ENCODE assay signal across 1 cellular context in the genomic region with DNA sequence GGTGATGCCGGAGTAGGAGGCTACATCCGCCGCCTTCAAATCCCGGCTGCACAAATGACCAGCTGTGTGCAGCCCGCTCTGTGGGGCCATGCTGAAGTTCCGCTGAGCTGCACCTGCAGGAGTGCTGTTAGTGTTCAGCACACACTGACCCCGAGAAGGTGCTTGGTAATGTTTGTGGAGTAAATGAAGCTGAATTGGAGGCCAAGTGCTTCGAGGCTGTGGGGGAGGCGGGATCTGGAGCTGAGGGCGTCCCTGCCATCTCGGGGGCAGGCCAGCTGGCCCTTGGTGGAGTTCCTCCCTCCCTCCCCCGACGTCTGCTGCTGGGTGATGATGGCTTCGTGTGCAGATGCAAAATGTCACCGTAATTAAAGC.
TF ChIP-seq lines count a peak whose summit lies in the region.

No MANE protein-coding gene starts in this region.

TF ChIP-seq in HCT116, 20 proteins besides CTCF, POLR2A, EP300 and RAD21 (continued from another document):
- TF ChIP-seq TCF7L2 (IDR thresholded peaks at IDR 0.05; ENCODE audit: borderline replicate concordance, extremely low read depth, insufficient read depth, insufficient read length) (no peak), ZFX (IDR thresholded peaks at IDR 0.05) (no peak), REST (IDR thresholded peaks at IDR 0.05; ENCODE audit: low read depth) (no peak), SP1 (IDR thresholded peaks at IDR 0.05; ENCODE audit: low read depth) (no peak), EGR1 (IDR thresholded peaks at IDR 0.05; ENCODE audit: low read depth) (no peak), POLR2AphosphoS5 (IDR thresholded peaks at IDR 0.05; ENCODE audit: low read depth, low read length) (no peak), SIN3A (IDR thresholded peaks at IDR 0.05; ENCODE audit: low read depth) (no peak), ELF1 (IDR thresholded peaks at IDR 0.05; ENCODE audit: borderline replicate concordance, low read depth) (no peak), ZNF274 (IDR thresholded peaks at IDR 0.05; ENCODE audit: low read depth, low read length) (no peak), FOSL1 (IDR thresholded peaks at IDR 0.05; ENCODE audit: low read depth) (no peak), YY1 (IDR thresholded peaks at IDR 0.05; ENCODE audit: extremely low read depth, insufficient replicate concordance, low read depth, low read length) (no peak), CBX3 (IDR thresholded peaks at IDR 0.05; ENCODE audit: low read depth) (no peak)
- TF ChIP-seq, protein P1, sequence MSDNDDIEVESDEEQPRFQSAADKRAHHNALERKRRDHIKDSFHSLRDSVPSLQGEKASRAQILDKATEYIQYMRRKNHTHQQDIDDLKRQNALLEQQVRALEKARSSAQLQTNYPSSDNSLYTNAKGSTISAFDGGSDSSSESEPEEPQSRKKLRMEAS (IDR thresholded peaks at IDR 0.05): no peak
